In the genomic region with DNA sequence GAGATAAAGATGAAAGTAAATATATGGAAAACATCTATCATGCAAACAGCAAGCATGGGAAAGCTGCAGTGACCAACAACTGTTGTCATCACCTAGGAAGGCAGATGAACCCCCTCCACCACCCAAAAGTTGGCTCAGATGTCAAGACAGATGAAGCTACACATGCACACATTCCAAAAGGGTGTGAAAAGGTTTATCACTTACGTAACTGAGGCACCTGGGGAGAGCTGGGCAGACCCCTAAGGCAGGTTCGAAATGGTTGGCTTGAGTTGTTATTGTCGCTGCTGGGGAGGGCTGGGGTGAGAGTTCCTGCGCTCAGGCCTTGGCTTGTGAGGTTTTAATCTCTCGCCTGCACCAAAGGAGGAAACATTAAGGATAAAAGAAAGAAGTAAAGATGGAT, we compare ENCODE assay signal across 36 cellular contexts.
"Had no signal": no experiment of that assay in that cellular context is flagged by ENCODE, and none has a peak within 500 bp of the region (broad histone marks: within the 10 kb centered on the region; RNA-seq: fewer than 3 reads in every experiment).

No MANE protein-coding gene starts in this region.

- H3K27ac Mint-ChIP-seq: activated B cell treated with CpG ODN at 0.5 μM for 24 hours; activated CD4-positive, alpha-beta memory T cell treated with anti-CD3 and anti-CD28 coated beads, Interleukin-2, amount 10 ng/mL, durations not matched to agents 7 days and 5 days; activated CD4-positive, alpha-beta T cell treated with anti-CD3 and anti-CD28 coated beads, Interleukin-2, amount 10 ng/mL, durations not matched to agents 24 days and 14 days; activated CD8-positive, alpha-beta memory T cell treated with anti-CD3 and anti-CD28 coated beads, Interleukin-2, amount 10 ng/mL, durations not matched to agents 7 days and 5 days; activated CD8-positive, alpha-beta T cell treated with anti-CD3 and anti-CD28 coated beads, Interleukin-2, amount 10 ng/mL, durations not matched to agents 7 days and 5 days; activated naive CD4-positive, alpha-beta T cell treated with anti-CD3 and anti-CD28 coated beads, Interleukin-2, amount 10 ng/mL, durations not matched to agents 7 days and 5 days; activated naive CD4-positive, alpha-beta T cell treated with anti-CD3 and anti-CD28 coated beads, Interleukin-2, amount 50 U/mL, for 24 hours; activated naive CD8-positive, alpha-beta T cell; activated naive CD8-positive, alpha-beta T cell treated with anti-CD3 and anti-CD28 coated beads, Interleukin-2, amount 10 ng/mL, durations not matched to agents 7 days and 5 days; activated naive CD8-positive, alpha-beta T cell treated with anti-CD3 and anti-CD28 coated beads, Interleukin-2, amount 50 U/mL, for 24 hours; activated T-helper 2 cell treated with anti-CD3 and anti-CD28 coated beads, Interferon-gamma antibody, Interleukin-2, Interleukin-4, amounts not matched to agents 10 μg/mL and 5 μg/mL and 100 μg/mL, durations not matched to agents 14 hours and 24 hours and 36 hours; brain; T-helper 1 cell treated with Interleukin-12 subunit alpha and Interleukin-12 subunit beta and Interleukin-4 antibody, amounts not matched to agents 30 μg/mL and 1 μg/mL, for 36 hours; T-helper 2 cell treated with Interferon-gamma antibody and Interleukin-4, amounts not matched to agents 5 μg/mL and 100 μg/mL, for 36 hours had no signal

- H3K27me3 Mint-ChIP-seq: activated B cell treated with CpG ODN at 0.5 μM for 24 hours; activated CD4-positive, alpha-beta memory T cell treated with anti-CD3 and anti-CD28 coated beads, Interleukin-2, amount 10 ng/mL, durations not matched to agents 7 days and 5 days; activated CD4-positive, alpha-beta T cell treated with anti-CD3 and anti-CD28 coated beads, Interleukin-2, amount 10 ng/mL, durations not matched to agents 24 days and 14 days; activated CD8-positive, alpha-beta memory T cell treated with anti-CD3 and anti-CD28 coated beads, Interleukin-2, amount 10 ng/mL, durations not matched to agents 7 days and 5 days; activated naive CD4-positive, alpha-beta T cell treated with anti-CD3 and anti-CD28 coated beads, Interleukin-2, amount 10 ng/mL, durations not matched to agents 7 days and 5 days; activated naive CD4-positive, alpha-beta T cell treated with anti-CD3 and anti-CD28 coated beads, Interleukin-2, amount 50 U/mL, for 24 hours; activated naive CD8-positive, alpha-beta T cell; activated naive CD8-positive, alpha-beta T cell treated with anti-CD3 and anti-CD28 coated beads, Interleukin-2, amount 10 ng/mL, durations not matched to agents 7 days and 5 days; activated naive CD8-positive, alpha-beta T cell treated with anti-CD3 and anti-CD28 coated beads, Interleukin-2, amount 50 U/mL, for 24 hours; brain; central memory CD8-positive, alpha-beta T cell had no signal

- H3K4me1 ChIP-seq: ascending aorta had no signal

- H3K4me3 Mint-ChIP-seq: activated B cell treated with CpG ODN at 0.5 μM for 24 hours; activated CD4-positive, alpha-beta memory T cell treated with anti-CD3 and anti-CD28 coated beads, Interleukin-2, amount 10 ng/mL, durations not matched to agents 7 days and 5 days; activated CD4-positive, alpha-beta T cell treated with anti-CD3 and anti-CD28 coated beads, Interleukin-2, amount 10 ng/mL, durations not matched to agents 24 days and 14 days; activated CD8-positive, alpha-beta memory T cell treated with anti-CD3 and anti-CD28 coated beads, Interleukin-2, amount 10 ng/mL, durations not matched to agents 7 days and 5 days; activated CD8-positive, alpha-beta T cell treated with anti-CD3 and anti-CD28 coated beads, Interleukin-2, amount 10 ng/mL, durations not matched to agents 7 days and 5 days; activated naive CD4-positive, alpha-beta T cell treated with anti-CD3 and anti-CD28 coated beads, Interleukin-2, amount 10 ng/mL, durations not matched to agents 7 days and 5 days; activated naive CD4-positive, alpha-beta T cell treated with anti-CD3 and anti-CD28 coated beads, Interleukin-2, amount 50 U/mL, for 24 hours; activated naive CD8-positive, alpha-beta T cell; activated naive CD8-positive, alpha-beta T cell treated with anti-CD3 and anti-CD28 coated beads, Interleukin-2, amount 10 ng/mL, durations not matched to agents 7 days and 5 days; activated naive CD8-positive, alpha-beta T cell treated with anti-CD3 and anti-CD28 coated beads, Interleukin-2, amount 50 U/mL, for 24 hours; activated T-cell treated with anti-CD3 and anti-CD28 coated beads, Interleukin-2, amount 50 U/mL, for 4 hours; brain; central memory CD8-positive, alpha-beta T cell; T-helper 1 cell treated with Interleukin-12 subunit alpha and Interleukin-12 subunit beta and Interleukin-4 antibody, amounts not matched to agents 30 μg/mL and 1 μg/mL, for 36 hours; T-helper 2 cell treated with Interferon-gamma antibody and Interleukin-4, amounts not matched to agents 5 μg/mL and 100 μg/mL, for 36 hours had no signal

- H3K36me3 Mint-ChIP-seq: activated CD8-positive, alpha-beta memory T cell treated with anti-CD3 and anti-CD28 coated beads, Interleukin-2, amount 10 ng/mL, durations not matched to agents 7 days and 5 days; activated naive CD4-positive, alpha-beta T cell treated with anti-CD3 and anti-CD28 coated beads, Interleukin-2, amount 10 ng/mL, durations not matched to agents 7 days and 5 days; activated naive CD4-positive, alpha-beta T cell treated with anti-CD3 and anti-CD28 coated beads, Interleukin-2, amount 50 U/mL, for 24 hours; activated naive CD8-positive, alpha-beta T cell; activated naive CD8-positive, alpha-beta T cell treated with anti-CD3 and anti-CD28 coated beads, Interleukin-2, amount 10 ng/mL, durations not matched to agents 7 days and 5 days; brain had no signal

- H3K4me1 Mint-ChIP-seq: activated B cell treated with CpG ODN at 0.5 μM for 24 hours; activated CD4-positive, alpha-beta memory T cell treated with anti-CD3 and anti-CD28 coated beads, Interleukin-2, amount 10 ng/mL, durations not matched to agents 7 days and 5 days; activated CD4-positive, alpha-beta T cell treated with anti-CD3 and anti-CD28 coated beads, Interleukin-2, amount 10 ng/mL, durations not matched to agents 24 days and 14 days; activated CD8-positive, alpha-beta memory T cell treated with anti-CD3 and anti-CD28 coated beads, Interleukin-2, amount 10 ng/mL, durations not matched to agents 7 days and 5 days; activated naive CD4-positive, alpha-beta T cell treated with anti-CD3 and anti-CD28 coated beads, Interleukin-2, amount 10 ng/mL, durations not matched to agents 7 days and 5 days; activated naive CD4-positive, alpha-beta T cell treated with anti-CD3 and anti-CD28 coated beads, Interleukin-2, amount 50 U/mL, for 24 hours; activated naive CD8-positive, alpha-beta T cell treated with anti-CD3 and anti-CD28 coated beads, Interleukin-2, amount 10 ng/mL, durations not matched to agents 7 days and 5 days; activated naive CD8-positive, alpha-beta T cell treated with anti-CD3 and anti-CD28 coated beads, Interleukin-2, amount 50 U/mL, for 24 hours; brain; central memory CD8-positive, alpha-beta T cell had no signal

- H3K27ac ChIP-seq: ascending aorta, cardiac muscle cell, VCaP had no signal

- H3K9me3 Mint-ChIP-seq: activated CD4-positive, alpha-beta T cell treated with anti-CD3 and anti-CD28 coated beads, Interleukin-2, amount 10 ng/mL, durations not matched to agents 24 days and 14 days; activated naive CD4-positive, alpha-beta T cell treated with anti-CD3 and anti-CD28 coated beads, Interleukin-2, amount 50 U/mL, for 24 hours; activated naive CD8-positive, alpha-beta T cell treated with anti-CD3 and anti-CD28 coated beads, Interleukin-2, amount 10 ng/mL, durations not matched to agents 7 days and 5 days had no signal

- ATAC-seq: activated CD8-positive, alpha-beta memory T cell treated with anti-CD3 and anti-CD28 coated beads, Interleukin-2, amount 10 ng/mL, durations not matched to agents 7 days and 5 days; activated CD8-positive, alpha-beta T cell treated with anti-CD3 and anti-CD28 coated beads, Interleukin-2, amount 10 ng/mL, durations not matched to agents 7 days and 5 days; activated naive CD8-positive, alpha-beta T cell treated with anti-CD3 and anti-CD28 coated beads, Interleukin-2, amount 50 U/mL, for 24 hours; activated T-cell treated with anti-CD3 and anti-CD28 coated beads, Interleukin-2, amount 50 U/mL, for 4 hours had no signal

- H3K9me3 ChIP-seq: ascending aorta had no signal

- H3K4me3 ChIP-seq: ascending aorta, cardiac muscle cell had no signal

- DNase-seq: activated B cell treated with CpG ODN at 0.5 μM for 24 hours; activated CD4-positive, alpha-beta memory T cell treated with anti-CD3 and anti-CD28 coated beads, Interleukin-2, amount 10 ng/mL, durations not matched to agents 7 days and 5 days; activated CD4-positive, alpha-beta T cell treated with anti-CD3 and anti-CD28 coated beads for 4 hours; activated CD4-positive, alpha-beta T cell treated with anti-CD3 and anti-CD28 coated beads, Interleukin-2, amount 10 ng/mL, durations not matched to agents 24 days and 14 days; activated CD4-positive, alpha-beta T cell treated with anti-CD3 and anti-CD28 coated beads, Interleukin-2, amount 50 U/mL, for 1 hour; activated CD4-positive, alpha-beta T cell treated with anti-CD3 and anti-CD28 coated beads, Interleukin-2, amount 50 U/mL, for 4 hours; activated CD4-positive, CD25-positive, alpha-beta regulatory T cell treated with anti-CD3 and anti-CD28 coated beads, Interleukin-2, amount 50 U/mL, for 72 hours; activated CD8-positive, alpha-beta memory T cell treated with anti-CD3 and anti-CD28 coated beads for 24 hours; activated CD8-positive, alpha-beta memory T cell treated with anti-CD3 and anti-CD28 coated beads, Interleukin-2, amount 10 ng/mL, durations not matched to agents 7 days and 5 days; activated CD8-positive, alpha-beta memory T cell treated with anti-CD3 and anti-CD28 coated beads, Interleukin-2, amount 50 U/mL, for 48 hours; activated CD8-positive, alpha-beta T cell treated with anti-CD3 and anti-CD28 coated beads, Interleukin-2, amount 10 ng/mL, durations not matched to agents 7 days and 5 days; activated effector memory CD4-positive, alpha-beta T cell treated with Interleukin-2 at 50 U/mL for 16 hours; activated gamma-delta T cell; activated naive CD4-positive, alpha-beta T cell treated with anti-CD3 and anti-CD28 coated beads, Interleukin-2, amount 10 ng/mL, durations not matched to agents 7 days and 5 days; activated naive CD4-positive, alpha-beta T cell treated with Interleukin-2 at 50 U/mL for 16 hours; activated naive CD8-positive, alpha-beta T cell treated with anti-CD3 and anti-CD28 coated beads, Interleukin-2, amount 10 ng/mL, durations not matched to agents 7 days and 5 days; activated naive CD8-positive, alpha-beta T cell treated with anti-CD3 and anti-CD28 coated beads, Interleukin-2, amount 50 U/mL, for 24 hours; activated T-cell treated with anti-CD3 and anti-CD28 coated beads, Interleukin-2, amount 50 U/mL, for 1 hour; activated T-cell treated with anti-CD3 and anti-CD28 coated beads, Interleukin-2, amount 50 U/mL, for 4 hours; amygdala; anterior cingulate cortex; caudate nucleus; cerebellar nuclear complex; T-helper 1 cell; T-helper 2 cell; T-helper 9 cell had no signal

- H3K36me3 ChIP-seq: ascending aorta, cardiac muscle cell had no signal

- H3K27me3 ChIP-seq: ascending aorta, cardiac muscle cell had no signal
